Comparison of ENCODE assay signal across 11 cellular contexts in the genomic region with DNA sequence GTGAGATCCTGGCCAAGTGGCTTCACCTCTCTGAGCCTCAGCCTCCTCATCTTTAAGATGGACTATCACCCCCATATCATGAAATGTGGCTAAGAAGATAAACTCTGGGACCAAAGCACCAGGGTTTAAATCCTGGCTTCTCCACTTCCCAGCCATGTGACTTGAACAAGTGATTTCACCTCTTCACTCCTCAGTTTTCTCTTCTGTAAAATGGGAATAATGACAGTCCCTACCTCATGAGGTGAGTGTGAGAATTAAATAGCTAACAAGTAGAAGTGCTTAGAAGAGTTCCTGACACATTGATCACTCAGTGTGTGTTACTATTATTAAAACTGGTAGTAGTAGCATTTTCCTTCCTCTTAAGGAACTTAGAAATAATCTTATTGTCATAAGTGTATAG.
"Had no signal": no experiment of that assay in that cellular context is flagged by ENCODE, and none has a peak within 500 bp of the region (broad histone marks: within the 10 kb centered on the region; RNA-seq: fewer than 3 reads in every experiment).

No MANE protein-coding gene starts in this region.

- H3K4me3 ChIP-seq: GM23248, HAP-1 had no signal

- H3K9me3 ChIP-seq: HAP-1 had no signal

- ATAC-seq: HCT116 had no signal

- DNase-seq: GM23248, GOT3, H7, HFFc6, IMR-90, Karpas-422, KBM-7 had no signal

- H3K27ac ChIP-seq: GM23248, HL-60, KMS-11 had no signal

- H3K4me2 ChIP-seq: KMS-11 had no signal

- H3K9ac ChIP-seq: GM23248, KMS-11 had no signal

- H3K36me3 ChIP-seq: HAP-1 had no signal

- H2AFZ ChIP-seq: GM23248 had no signal
